Comparison of ENCODE assay signal across 1 cellular context in the genomic region with DNA sequence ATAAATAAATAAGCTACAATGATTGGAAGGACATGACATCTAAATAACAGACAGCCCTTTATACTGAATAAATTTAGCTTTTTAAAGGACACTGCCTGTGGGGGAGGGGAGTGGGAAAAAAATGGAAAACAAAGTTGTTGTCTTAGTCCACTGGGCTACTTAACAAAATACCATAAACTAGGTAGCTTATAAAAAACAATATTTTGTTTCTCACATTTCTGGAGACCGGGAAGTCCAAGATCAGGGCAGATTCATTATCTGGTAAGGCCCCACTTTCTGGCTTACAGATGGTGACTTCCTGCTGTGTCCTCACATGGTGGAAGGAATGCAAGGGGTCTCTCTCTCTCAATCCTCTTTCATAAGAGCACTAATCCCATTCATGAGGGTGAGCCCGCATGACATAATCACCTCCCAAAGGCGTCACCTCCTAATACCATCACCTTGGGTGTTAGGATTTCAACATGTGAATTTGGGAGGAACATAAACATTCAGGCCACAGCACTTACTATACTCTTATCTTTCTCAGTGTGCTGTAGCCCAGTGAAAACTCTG.
TF ChIP-seq lines count a peak whose summit lies in the region.

No MANE protein-coding gene starts in this region.

TF ChIP-seq in K562, 482 proteins besides CTCF, POLR2A, EP300 and RAD21 (continued from another document and continues in another):
- peak; percentile 51 for TF ChIP-seq MGA (IDR thresholded peaks at IDR 0.05)
- TF ChIP-seq CEBPG (CRISPR knock-in tag; IDR thresholded peaks at IDR 0.05), result no peak
- 0 out of 4 replicates have a peak, but pooled peaks of 1 of the 2 experiments have one; percentile 44 for TF ChIP-seq CEBPG (tag; conservative IDR thresholded peaks at IDR 0.05 in 1 of 2, IDR thresholded peaks at IDR 0.05 in 1 of 2)
- 0 out of 2 replicates have a peak, but pooled peaks have one; percentile 16 for TF ChIP-seq NR2C1 (IDR thresholded peaks at IDR 0.05)
- 0 out of 2 replicates have a peak, but pooled peaks have one; percentile 30 for TF ChIP-seq NR2C1 (tag; IDR thresholded peaks at IDR 0.05)
- TF ChIP-seq GATAD2A (IDR thresholded peaks at IDR 0.05), result no peak
- TF ChIP-seq FOXK1 (CRISPR knock-in tag; IDR thresholded peaks at IDR 0.05; ENCODE audit: borderline replicate concordance), result no peak
- 0 out of 2 replicates have a peak, but pooled peaks have one; percentile 10 for TF ChIP-seq ESRRA (IDR thresholded peaks at IDR 0.05; ENCODE audit: borderline replicate concordance, low read depth)
- TF ChIP-seq TRIM25 (IDR thresholded peaks at IDR 0.05; ENCODE audit: borderline replicate concordance), result no peak
- peak; percentile 52; the same call in 1 of the 2 replicates for TF ChIP-seq SMAD4 (CRISPR knock-in tag; conservative IDR thresholded peaks at IDR 0.05)
- TF ChIP-seq MBD2 (IDR thresholded peaks at IDR 0.05; ENCODE audit: borderline replicate concordance, low read depth), result no peak
- TF ChIP-seq PTTG1 (tag; IDR thresholded peaks at IDR 0.05; ENCODE audit: low read depth), result no peak
- TF ChIP-seq, protein P1, sequence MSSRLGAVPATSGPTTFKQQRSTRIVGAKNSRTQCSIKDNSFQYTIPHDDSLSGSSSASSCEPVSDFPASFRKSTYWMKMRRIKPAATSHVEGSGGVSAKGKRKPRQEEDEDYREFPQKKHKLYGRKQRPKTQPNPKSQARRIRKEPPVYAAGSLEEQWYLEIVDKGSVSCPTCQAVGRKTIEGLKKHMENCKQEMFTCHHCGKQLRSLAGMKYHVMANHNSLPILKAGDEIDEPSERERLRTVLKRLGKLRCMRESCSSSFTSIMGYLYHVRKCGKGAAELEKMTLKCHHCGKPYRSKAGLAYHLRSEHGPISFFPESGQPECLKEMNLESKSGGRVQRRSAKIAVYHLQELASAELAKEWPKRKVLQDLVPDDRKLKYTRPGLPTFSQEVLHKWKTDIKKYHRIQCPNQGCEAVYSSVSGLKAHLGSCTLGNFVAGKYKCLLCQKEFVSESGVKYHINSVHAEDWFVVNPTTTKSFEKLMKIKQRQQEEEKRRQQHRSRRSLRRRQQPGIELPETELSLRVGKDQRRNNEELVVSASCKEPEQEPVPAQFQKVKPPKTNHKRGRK (tag; IDR thresholded peaks at IDR 0.05), result no peak
- TF ChIP-seq, protein P2, sequence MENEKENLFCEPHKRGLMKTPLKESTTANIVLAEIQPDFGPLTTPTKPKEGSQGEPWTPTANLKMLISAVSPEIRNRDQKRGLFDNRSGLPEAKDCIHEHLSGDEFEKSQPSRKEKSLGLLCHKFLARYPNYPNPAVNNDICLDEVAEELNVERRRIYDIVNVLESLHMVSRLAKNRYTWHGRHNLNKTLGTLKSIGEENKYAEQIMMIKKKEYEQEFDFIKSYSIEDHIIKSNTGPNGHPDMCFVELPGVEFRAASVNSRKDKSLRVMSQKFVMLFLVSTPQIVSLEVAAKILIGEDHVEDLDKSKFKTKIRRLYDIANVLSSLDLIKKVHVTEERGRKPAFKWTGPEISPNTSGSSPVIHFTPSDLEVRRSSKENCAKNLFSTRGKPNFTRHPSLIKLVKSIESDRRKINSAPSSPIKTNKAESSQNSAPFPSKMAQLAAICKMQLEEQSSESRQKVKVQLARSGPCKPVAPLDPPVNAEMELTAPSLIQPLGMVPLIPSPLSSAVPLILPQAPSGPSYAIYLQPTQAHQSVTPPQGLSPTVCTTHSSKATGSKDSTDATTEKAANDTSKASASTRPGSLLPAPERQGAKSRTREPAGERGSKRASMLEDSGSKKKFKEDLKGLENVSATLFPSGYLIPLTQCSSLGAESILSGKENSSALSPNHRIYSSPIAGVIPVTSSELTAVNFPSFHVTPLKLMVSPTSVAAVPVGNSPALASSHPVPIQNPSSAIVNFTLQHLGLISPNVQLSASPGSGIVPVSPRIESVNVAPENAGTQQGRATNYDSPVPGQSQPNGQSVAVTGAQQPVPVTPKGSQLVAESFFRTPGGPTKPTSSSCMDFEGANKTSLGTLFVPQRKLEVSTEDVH (IDR thresholded peaks at IDR 0.05; ENCODE audit: low read depth, partially characterized antibody), result peak; percentile 37
- TF ChIP-seq, protein P3, sequence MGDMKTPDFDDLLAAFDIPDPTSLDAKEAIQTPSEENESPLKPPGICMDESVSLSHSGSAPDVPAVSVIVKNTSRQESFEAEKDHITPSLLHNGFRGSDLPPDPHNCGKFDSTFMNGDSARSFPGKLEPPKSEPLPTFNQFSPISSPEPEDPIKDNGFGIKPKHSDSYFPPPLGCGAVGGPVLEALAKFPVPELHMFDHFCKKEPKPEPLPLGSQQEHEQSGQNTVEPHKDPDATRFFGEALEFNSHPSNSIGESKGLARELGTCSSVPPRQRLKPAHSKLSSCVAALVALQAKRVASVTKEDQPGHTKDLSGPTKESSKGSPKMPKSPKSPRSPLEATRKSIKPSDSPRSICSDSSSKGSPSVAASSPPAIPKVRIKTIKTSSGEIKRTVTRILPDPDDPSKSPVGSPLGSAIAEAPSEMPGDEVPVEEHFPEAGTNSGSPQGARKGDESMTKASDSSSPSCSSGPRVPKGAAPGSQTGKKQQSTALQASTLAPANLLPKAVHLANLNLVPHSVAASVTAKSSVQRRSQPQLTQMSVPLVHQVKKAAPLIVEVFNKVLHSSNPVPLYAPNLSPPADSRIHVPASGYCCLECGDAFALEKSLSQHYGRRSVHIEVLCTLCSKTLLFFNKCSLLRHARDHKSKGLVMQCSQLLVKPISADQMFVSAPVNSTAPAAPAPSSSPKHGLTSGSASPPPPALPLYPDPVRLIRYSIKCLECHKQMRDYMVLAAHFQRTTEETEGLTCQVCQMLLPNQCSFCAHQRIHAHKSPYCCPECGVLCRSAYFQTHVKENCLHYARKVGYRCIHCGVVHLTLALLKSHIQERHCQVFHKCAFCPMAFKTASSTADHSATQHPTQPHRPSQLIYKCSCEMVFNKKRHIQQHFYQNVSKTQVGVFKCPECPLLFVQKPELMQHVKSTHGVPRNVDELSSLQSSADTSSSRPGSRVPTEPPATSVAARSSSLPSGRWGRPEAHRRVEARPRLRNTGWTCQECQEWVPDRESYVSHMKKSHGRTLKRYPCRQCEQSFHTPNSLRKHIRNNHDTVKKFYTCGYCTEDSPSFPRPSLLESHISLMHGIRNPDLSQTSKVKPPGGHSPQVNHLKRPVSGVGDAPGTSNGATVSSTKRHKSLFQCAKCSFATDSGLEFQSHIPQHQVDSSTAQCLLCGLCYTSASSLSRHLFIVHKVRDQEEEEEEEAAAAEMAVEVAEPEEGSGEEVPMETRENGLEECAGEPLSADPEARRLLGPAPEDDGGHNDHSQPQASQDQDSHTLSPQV (IDR thresholded peaks at IDR 0.05), result 0 out of 2 replicates have a peak, but pooled peaks have one; percentile 41
- TF ChIP-seq ZNF408 (CRISPR knock-in tag; IDR thresholded peaks at IDR 0.05; ENCODE audit: low read depth), result no peak
- TF ChIP-seq ZSCAN32 (CRISPR knock-in tag; IDR thresholded peaks at IDR 0.05), result no peak
- no peak for TF ChIP-seq ZNF217 (CRISPR knock-in tag; IDR thresholded peaks at IDR 0.05)
- TF ChIP-seq, protein P4, sequence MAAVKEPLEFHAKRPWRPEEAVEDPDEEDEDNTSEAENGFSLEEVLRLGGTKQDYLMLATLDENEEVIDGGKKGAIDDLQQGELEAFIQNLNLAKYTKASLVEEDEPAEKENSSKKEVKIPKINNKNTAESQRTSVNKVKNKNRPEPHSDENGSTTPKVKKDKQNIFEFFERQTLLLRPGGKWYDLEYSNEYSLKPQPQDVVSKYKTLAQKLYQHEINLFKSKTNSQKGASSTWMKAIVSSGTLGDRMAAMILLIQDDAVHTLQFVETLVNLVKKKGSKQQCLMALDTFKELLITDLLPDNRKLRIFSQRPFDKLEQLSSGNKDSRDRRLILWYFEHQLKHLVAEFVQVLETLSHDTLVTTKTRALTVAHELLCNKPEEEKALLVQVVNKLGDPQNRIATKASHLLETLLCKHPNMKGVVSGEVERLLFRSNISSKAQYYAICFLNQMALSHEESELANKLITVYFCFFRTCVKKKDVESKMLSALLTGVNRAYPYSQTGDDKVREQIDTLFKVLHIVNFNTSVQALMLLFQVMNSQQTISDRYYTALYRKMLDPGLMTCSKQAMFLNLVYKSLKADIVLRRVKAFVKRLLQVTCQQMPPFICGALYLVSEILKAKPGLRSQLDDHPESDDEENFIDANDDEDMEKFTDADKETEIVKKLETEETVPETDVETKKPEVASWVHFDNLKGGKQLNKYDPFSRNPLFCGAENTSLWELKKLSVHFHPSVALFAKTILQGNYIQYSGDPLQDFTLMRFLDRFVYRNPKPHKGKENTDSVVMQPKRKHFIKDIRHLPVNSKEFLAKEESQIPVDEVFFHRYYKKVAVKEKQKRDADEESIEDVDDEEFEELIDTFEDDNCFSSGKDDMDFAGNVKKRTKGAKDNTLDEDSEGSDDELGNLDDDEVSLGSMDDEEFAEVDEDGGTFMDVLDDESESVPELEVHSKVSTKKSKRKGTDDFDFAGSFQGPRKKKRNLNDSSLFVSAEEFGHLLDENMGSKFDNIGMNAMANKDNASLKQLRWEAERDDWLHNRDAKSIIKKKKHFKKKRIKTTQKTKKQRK (IDR thresholded peaks at IDR 0.05; ENCODE audit: borderline replicate concordance, low read depth, low read length), result no peak
- no peak for TF ChIP-seq COPS2 (conservative IDR thresholded peaks at IDR 0.05)
- TF ChIP-seq NFRKB (IDR thresholded peaks at IDR 0.05; ENCODE audit: low read depth), result no peak
- no peak for TF ChIP-seq ZNF347 (CRISPR knock-in tag; IDR thresholded peaks at IDR 0.05; ENCODE audit: low read depth)
- no peak for TF ChIP-seq SIN3A (IDR thresholded peaks at IDR 0.05; ENCODE audit: borderline replicate concordance in 2 of 2, control insufficient read depth in 1 of 2, low read depth in 2 of 2, low read length in 2 of 2)
- no peak for TF ChIP-seq ZNF311 (CRISPR knock-in tag; IDR thresholded peaks at IDR 0.05)
